Comparison of ENCODE assay signal across 16 cellular contexts in the genomic region with DNA sequence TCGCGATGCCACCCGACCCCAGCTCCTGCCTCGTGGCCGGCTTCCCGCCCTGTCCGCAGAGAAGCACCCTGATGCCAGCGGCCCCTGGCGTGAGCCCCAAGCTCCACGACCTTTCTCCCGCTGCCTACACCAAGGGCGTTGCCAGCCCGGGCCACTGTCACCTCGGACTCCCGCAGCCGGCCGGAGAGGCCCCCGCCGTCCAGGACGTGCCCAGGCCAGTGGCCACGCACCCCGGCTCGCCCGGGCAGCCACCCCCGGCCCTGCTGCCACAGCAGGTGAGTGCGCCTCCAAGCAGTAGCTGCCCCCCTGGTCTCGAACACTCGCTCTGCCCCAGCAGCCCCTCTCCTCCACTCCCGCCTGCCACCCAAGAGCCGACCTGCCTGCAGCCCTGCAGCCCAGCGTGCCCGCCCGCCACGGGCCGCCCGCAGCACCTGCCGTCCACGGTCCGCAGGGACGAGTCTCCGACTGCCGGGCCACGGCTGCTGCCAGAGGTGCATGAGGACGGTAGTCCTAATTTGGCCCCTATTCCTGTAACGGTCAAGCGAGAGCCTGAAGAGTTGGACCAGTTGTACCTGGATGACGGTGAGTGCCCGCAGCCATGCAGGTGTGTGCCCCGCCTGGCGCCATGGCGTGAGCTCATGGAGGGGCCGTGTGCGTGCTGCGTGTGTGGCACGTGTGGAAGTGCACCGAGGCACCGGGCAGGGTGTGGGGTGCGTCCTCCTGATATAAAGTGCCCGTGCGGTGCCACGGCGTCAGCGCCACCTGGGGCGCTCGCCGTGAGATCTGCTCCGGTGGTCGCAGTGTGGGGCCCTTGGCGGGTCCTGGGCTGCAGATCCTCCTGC.
DNase-seq lines count a peak whose midpoint lies in the region; ATAC-seq and TF ChIP-seq lines count a peak whose summit lies in the region.
"Had no signal": no experiment of that assay in that cellular context is flagged by ENCODE, and none has a peak within 500 bp of the region (broad histone marks: within the 10 kb centered on the region; RNA-seq: fewer than 3 reads in every experiment).

No MANE protein-coding gene starts in this region.

- CTCF ChIA-PET in activated CD8-positive, alpha-beta memory T cell treated with anti-CD3 and anti-CD28 coated beads, Interleukin-2, amount 10 ng/mL, durations not matched to agents 7 days and 5 days (lab: Charles Lee) = no interaction called here

- H3K4me3 Mint-ChIP-seq in activated CD8-positive, alpha-beta memory T cell treated with anti-CD3 and anti-CD28 coated beads, Interleukin-2, amount 10 ng/mL, durations not matched to agents 7 days and 5 days = no peak overlapping the region
- no peak overlapping the region for H3K4me3 Mint-ChIP-seq in progenitor cell of endocrine pancreas (ENCODE audit: low read depth)
- H3K4me3 Mint-ChIP-seq: activated T-cell treated with anti-CD3 and anti-CD28 coated beads, Interleukin-2, amount 50 U/mL, for 4 hours; type B pancreatic cell had no signal

- H3K27me3 ChIP-seq in dorsolateral prefrontal cortex (peaks cover 0 to 5% (median 0%) of the 10 kb centered on the region in 45 donors), tibial artery (no peaks in the 10 kb centered on the region)
- H3K27me3 ChIP-seq: adrenal gland had no signal

- no peaks in the 10 kb centered on the region for H3K9me3 ChIP-seq in mucosa of descending colon
- no peaks in the 10 kb centered on the region for H3K9me3 ChIP-seq in tibial artery
- H3K9me3 ChIP-seq: adrenal gland had no signal

- H3K27me3 Mint-ChIP-seq in activated CD8-positive, alpha-beta memory T cell treated with anti-CD3 and anti-CD28 coated beads, Interleukin-2, amount 10 ng/mL, durations not matched to agents 7 days and 5 days = no peaks in the 10 kb centered on the region
- H3K27me3 Mint-ChIP-seq in progenitor cell of endocrine pancreas = peaks cover 2% of the 10 kb centered on the region
- H3K27me3 Mint-ChIP-seq: type B pancreatic cell had no signal

- no peak overlapping the region for H3K4me3 ChIP-seq in dorsolateral prefrontal cortex
- no peak overlapping the region for H3K4me3 ChIP-seq in mucosa of descending colon
- H3K4me3 ChIP-seq in tibial artery = peak overlapping the region; percentile 35 to 44
- H3K4me3 ChIP-seq: adrenal gland, PC-9 had no signal

- intact Hi-C loops in dorsolateral prefrontal cortex (cut with DNase I) (no loop called here), mucosa of descending colon (cut with DNase I, micrococcal nuclease) (no loop called here), tibial artery (cut with DNase I; ENCODE audit: low total_unique reads) (no loop called here)

- H3K36me3 ChIP-seq in mucosa of descending colon (ENCODE audit: low read depth) (no peaks in the 10 kb centered on the region), tibial artery (peaks cover 12 to 48% (median 46%) of the 10 kb centered on the region in 3 donors)

- ATAC-seq in activated CD8-positive, alpha-beta memory T cell treated with anti-CD3 and anti-CD28 coated beads, Interleukin-2, amount 10 ng/mL, durations not matched to agents 7 days and 5 days = no peak
- ATAC-seq in mucosa of descending colon (no peak), omental fat pad (ENCODE audit: low FRiP score) (no peak)
- ATAC-seq: activated T-cell treated with anti-CD3 and anti-CD28 coated beads, Interleukin-2, amount 50 U/mL, for 4 hours; left colon had no signal

- H3K4me1 ChIP-seq in mucosa of descending colon (ENCODE audit: low read depth) (no peaks in the 10 kb centered on the region), tibial artery (peaks cover 0 to 26% (median 19%) of the 10 kb centered on the region in 4 donors)
- H3K4me1 ChIP-seq: adrenal gland had no signal

- DNase-seq in activated CD8-positive, alpha-beta memory T cell treated with anti-CD3 and anti-CD28 coated beads, Interleukin-2, amount 50 U/mL, for 4 hours = peak; percentile 8
- DNase-seq in activated CD8-positive, alpha-beta memory T cell treated with anti-CD3 and anti-CD28 coated beads, Interleukin-2, amount 10 ng/mL, durations not matched to agents 7 days and 5 days = no peak
- DNase-seq in dorsolateral prefrontal cortex = peak in 6 of 10 donors; percentile 2 to 42 (median 31)
- DNase-seq in mucosa of descending colon = peak in 2 of 3 donors; percentile 15 to 44
- peak in 1 of 2 donors; percentile 72 for DNase-seq in tibial artery
- DNase-seq in pons (ENCODE audit: low spot score) = no peak
- no peak for DNase-seq in progenitor cell of endocrine pancreas (ENCODE audit: low spot score, unreplicated experiment)
- no peak for DNase-seq in omental fat pad (ENCODE audit: low spot score)
- DNase-seq: activated T-cell treated with anti-CD3 and anti-CD28 coated beads, Interleukin-2, amount 50 U/mL, for 4 hours; NCI-H187; NCI-H526; PC-9; stimulated activated CD4-positive, alpha-beta T cell treated with anti-CD3 and anti-CD28 coated beads, Interleukin-15, amount 100 ng/mL, for 24 hours had no signal

- H3K9me3 Mint-ChIP-seq in activated CD8-positive, alpha-beta memory T cell treated with anti-CD3 and anti-CD28 coated beads, Interleukin-2, amount 10 ng/mL, durations not matched to agents 7 days and 5 days (ENCODE audit: low read depth) = no peaks in the 10 kb centered on the region
- no peaks in the 10 kb centered on the region for H3K9me3 Mint-ChIP-seq in progenitor cell of endocrine pancreas (ENCODE audit: low read depth)
- H3K9me3 Mint-ChIP-seq: activated T-cell treated with anti-CD3 and anti-CD28 coated beads, Interleukin-2, amount 50 U/mL, for 4 hours; type B pancreatic cell had no signal

- no peak overlapping the region for H3K27ac Mint-ChIP-seq in activated CD8-positive, alpha-beta memory T cell treated with anti-CD3 and anti-CD28 coated beads, Interleukin-2, amount 10 ng/mL, durations not matched to agents 7 days and 5 days
- no peak overlapping the region for H3K27ac Mint-ChIP-seq in progenitor cell of endocrine pancreas
- H3K27ac Mint-ChIP-seq: type B pancreatic cell had no signal

- no peaks in the 10 kb centered on the region for H3K36me3 Mint-ChIP-seq in activated CD8-positive, alpha-beta memory T cell treated with anti-CD3 and anti-CD28 coated beads, Interleukin-2, amount 10 ng/mL, durations not matched to agents 7 days and 5 days
- no peaks in the 10 kb centered on the region for H3K36me3 Mint-ChIP-seq in progenitor cell of endocrine pancreas (ENCODE audit: insufficient read depth)
- H3K36me3 Mint-ChIP-seq: type B pancreatic cell had no signal

- H3K27ac ChIP-seq in dorsolateral prefrontal cortex (no peak overlapping the region), tibial artery (peak overlapping the region; percentile 78 to 81)
- H3K27ac ChIP-seq: PC-9 had no signal

- H3K4me1 Mint-ChIP-seq in activated CD8-positive, alpha-beta memory T cell treated with anti-CD3 and anti-CD28 coated beads, Interleukin-2, amount 10 ng/mL, durations not matched to agents 7 days and 5 days = peaks cover 4% of the 10 kb centered on the region
- no peaks in the 10 kb centered on the region for H3K4me1 Mint-ChIP-seq in progenitor cell of endocrine pancreas (ENCODE audit: low read depth)

- no peak for TF ChIP-seq CTCF in dorsolateral prefrontal cortex (IDR thresholded peaks at IDR 0.05 in 54 of 56, conservative IDR thresholded peaks at IDR 0.05 in 2 of 56; ENCODE audit: low read depth in 1 of 56, partially characterized antibody in 56 of 56)
- no peak for TF ChIP-seq CTCF in mucosa of descending colon (IDR thresholded peaks at IDR 0.05)
- TF ChIP-seq CTCF in tibial artery (IDR thresholded peaks at IDR 0.05) = no peak
- TF ChIP-seq CTCF in progenitor cell of endocrine pancreas (IDR thresholded peaks at IDR 0.05; ENCODE audit: unreplicated experiment) = no peak
- no peak for TF ChIP-seq CTCF in omental fat pad (IDR thresholded peaks at IDR 0.05)

Comparison
In these comparisons a context has a peak if more than half of its experiments do, and no peak if none do; other contexts are left out.
1. DNase-seq: peak in activated CD8-positive, alpha-beta memory T cell treated with anti-CD3 and anti-CD28 coated beads, Interleukin-2, amount 50 U/mL, for 4 hours (single experiment), dorsolateral prefrontal cortex (6 of 10) and mucosa of descending colon (2 of 3); none in activated CD8-positive, alpha-beta memory T cell treated with anti-CD3 and anti-CD28 coated beads, Interleukin-2, amount 10 ng/mL, durations not matched to agents 7 days and 5 days (single experiment), pons (single experiment), progenitor cell of endocrine pancreas (single experiment) and omental fat pad (single experiment).
2. H3K27ac ChIP-seq: peak in tibial artery (2 of 2); none in dorsolateral prefrontal cortex (0 of 59).
3. H3K4me3 ChIP-seq: peak in tibial artery (2 of 2); none in dorsolateral prefrontal cortex (0 of 59) and mucosa of descending colon (single experiment).